2 cellular contexts compared by ENCODE assay signal in the genomic region with DNA sequence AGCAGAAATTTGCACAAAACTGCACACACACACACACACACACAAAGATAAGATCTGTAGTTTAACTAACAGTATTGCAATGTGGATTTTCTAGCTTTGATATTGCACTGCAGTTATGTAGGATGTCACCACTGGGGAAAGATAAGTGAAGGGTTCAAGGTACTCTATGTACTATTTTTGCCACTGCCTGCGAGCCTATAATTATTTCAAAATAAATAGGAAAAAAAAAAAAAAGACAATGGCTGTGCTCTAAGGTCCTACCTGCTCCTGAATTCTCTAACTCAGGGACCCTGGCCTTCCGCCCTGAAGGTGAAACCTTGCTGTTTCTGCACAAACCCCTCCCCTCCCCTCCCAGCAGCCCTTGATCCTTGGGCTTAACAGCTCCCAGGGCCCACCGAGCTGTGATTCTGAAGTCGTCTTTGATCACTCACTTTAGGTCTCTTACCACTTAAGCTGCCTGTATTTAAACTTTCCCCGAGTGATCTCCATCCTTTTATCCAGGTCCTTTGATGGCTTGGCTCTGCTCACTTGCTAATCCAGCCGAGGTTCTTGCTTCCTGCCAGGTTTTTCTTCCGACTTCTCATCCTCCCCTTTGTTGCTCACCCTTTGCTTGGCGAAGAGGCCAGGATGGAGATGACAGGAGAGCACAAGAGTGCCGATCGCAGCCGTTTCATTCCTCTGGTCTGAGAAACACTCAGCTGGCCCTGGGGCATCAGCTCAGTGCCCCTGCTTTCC.
TF ChIP-seq lines count a peak whose summit lies in the region.

No MANE protein-coding gene starts in this region.

TF ChIP-seq in GM23338, 12 proteins besides CTCF, POLR2A, EP300 and RAD21 (continued from another document):
- TF ChIP-seq ETS1 (IDR thresholded peaks at IDR 0.05) = no peak
- no peak for TF ChIP-seq REST (IDR thresholded peaks at IDR 0.05; ENCODE audit: unreplicated experiment)

TF ChIP-seq in HepG2, 621 proteins besides CTCF, POLR2A, EP300 and RAD21 (continued from another document and continues in another):
- TF ChIP-seq, protein P1, sequence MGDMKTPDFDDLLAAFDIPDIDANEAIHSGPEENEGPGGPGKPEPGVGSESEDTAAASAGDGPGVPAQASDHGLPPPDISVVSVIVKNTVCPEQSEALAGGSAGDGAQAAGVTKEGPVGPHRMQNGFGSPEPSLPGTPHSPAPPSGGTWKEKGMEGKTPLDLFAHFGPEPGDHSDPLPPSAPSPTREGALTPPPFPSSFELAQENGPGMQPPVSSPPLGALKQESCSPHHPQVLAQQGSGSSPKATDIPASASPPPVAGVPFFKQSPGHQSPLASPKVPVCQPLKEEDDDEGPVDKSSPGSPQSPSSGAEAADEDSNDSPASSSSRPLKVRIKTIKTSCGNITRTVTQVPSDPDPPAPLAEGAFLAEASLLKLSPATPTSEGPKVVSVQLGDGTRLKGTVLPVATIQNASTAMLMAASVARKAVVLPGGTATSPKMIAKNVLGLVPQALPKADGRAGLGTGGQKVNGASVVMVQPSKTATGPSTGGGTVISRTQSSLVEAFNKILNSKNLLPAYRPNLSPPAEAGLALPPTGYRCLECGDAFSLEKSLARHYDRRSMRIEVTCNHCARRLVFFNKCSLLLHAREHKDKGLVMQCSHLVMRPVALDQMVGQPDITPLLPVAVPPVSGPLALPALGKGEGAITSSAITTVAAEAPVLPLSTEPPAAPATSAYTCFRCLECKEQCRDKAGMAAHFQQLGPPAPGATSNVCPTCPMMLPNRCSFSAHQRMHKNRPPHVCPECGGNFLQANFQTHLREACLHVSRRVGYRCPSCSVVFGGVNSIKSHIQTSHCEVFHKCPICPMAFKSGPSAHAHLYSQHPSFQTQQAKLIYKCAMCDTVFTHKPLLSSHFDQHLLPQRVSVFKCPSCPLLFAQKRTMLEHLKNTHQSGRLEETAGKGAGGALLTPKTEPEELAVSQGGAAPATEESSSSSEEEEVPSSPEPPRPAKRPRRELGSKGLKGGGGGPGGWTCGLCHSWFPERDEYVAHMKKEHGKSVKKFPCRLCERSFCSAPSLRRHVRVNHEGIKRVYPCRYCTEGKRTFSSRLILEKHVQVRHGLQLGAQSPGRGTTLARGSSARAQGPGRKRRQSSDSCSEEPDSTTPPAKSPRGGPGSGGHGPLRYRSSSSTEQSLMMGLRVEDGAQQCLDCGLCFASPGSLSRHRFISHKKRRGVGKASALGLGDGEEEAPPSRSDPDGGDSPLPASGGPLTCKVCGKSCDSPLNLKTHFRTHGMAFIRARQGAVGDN (CRISPR knock-in tag; IDR thresholded peaks at IDR 0.05) = peak; percentile 25; the same call in 1 of the 2 replicates
- TF ChIP-seq, protein P2, sequence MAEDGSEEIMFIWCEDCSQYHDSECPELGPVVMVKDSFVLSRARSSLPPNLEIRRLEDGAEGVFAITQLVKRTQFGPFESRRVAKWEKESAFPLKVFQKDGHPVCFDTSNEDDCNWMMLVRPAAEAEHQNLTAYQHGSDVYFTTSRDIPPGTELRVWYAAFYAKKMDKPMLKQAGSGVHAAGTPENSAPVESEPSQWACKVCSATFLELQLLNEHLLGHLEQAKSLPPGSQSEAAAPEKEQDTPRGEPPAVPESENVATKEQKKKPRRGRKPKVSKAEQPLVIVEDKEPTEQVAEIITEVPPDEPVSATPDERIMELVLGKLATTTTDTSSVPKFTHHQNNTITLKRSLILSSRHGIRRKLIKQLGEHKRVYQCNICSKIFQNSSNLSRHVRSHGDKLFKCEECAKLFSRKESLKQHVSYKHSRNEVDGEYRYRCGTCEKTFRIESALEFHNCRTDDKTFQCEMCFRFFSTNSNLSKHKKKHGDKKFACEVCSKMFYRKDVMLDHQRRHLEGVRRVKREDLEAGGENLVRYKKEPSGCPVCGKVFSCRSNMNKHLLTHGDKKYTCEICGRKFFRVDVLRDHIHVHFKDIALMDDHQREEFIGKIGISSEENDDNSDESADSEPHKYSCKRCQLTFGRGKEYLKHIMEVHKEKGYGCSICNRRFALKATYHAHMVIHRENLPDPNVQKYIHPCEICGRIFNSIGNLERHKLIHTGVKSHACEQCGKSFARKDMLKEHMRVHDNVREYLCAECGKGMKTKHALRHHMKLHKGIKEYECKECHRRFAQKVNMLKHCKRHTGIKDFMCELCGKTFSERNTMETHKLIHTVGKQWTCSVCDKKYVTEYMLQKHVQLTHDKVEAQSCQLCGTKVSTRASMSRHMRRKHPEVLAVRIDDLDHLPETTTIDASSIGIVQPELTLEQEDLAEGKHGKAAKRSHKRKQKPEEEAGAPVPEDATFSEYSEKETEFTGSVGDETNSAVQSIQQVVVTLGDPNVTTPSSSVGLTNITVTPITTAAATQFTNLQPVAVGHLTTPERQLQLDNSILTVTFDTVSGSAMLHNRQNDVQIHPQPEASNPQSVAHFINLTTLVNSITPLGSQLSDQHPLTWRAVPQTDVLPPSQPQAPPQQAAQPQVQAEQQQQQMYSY (CRISPR knock-in tag; IDR thresholded peaks at IDR 0.05) = peak; percentile 89
- TF ChIP-seq, protein P3, sequence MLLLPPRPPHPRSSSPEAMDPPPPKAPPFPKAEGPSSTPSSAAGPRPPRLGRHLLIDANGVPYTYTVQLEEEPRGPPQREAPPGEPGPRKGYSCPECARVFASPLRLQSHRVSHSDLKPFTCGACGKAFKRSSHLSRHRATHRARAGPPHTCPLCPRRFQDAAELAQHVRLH (CRISPR knock-in tag; IDR thresholded peaks at IDR 0.05; ENCODE audit: borderline replicate concordance, low read depth) = 0 out of 2 replicates have a peak, but pooled peaks have one; percentile 43
- peak; percentile 46; the same call in 1 of the 2 replicates for TF ChIP-seq CREM (IDR thresholded peaks at IDR 0.05)
- no peak for TF ChIP-seq CREM (CRISPR knock-in tag; IDR thresholded peaks at IDR 0.05)
- peak; percentile 50; the same call in 1 of the 2 replicates for TF ChIP-seq KDM6A (CRISPR knock-in tag; IDR thresholded peaks at IDR 0.05; ENCODE audit: low read depth)
- no peak for TF ChIP-seq ZNF616 (CRISPR knock-in tag; IDR thresholded peaks at IDR 0.05; ENCODE audit: low read depth)
- peak; percentile 99 for TF ChIP-seq ZBTB43 (CRISPR knock-in tag; conservative IDR thresholded peaks at IDR 0.05)
- peak; percentile 69; the same call in 1 of the 2 replicates for TF ChIP-seq ZNF713 (CRISPR knock-in tag; IDR thresholded peaks at IDR 0.05)
- 0 out of 2 replicates have a peak, but pooled peaks have one; percentile 7 for TF ChIP-seq ZNF337 (CRISPR knock-in tag; IDR thresholded peaks at IDR 0.05; ENCODE audit: borderline replicate concordance, low read depth)
- peak; percentile 71 for TF ChIP-seq HNF4G (IDR thresholded peaks at IDR 0.05; ENCODE audit: borderline replicate concordance, low read depth, low read length)
- no peak for TF ChIP-seq HNF4G (CRISPR knock-in tag; IDR thresholded peaks at IDR 0.05; ENCODE audit: borderline replicate concordance, low read depth)
- TF ChIP-seq ZNF782 (CRISPR knock-in tag; IDR thresholded peaks at IDR 0.05; ENCODE audit: borderline replicate concordance) = no peak
- TF ChIP-seq, protein P4, sequence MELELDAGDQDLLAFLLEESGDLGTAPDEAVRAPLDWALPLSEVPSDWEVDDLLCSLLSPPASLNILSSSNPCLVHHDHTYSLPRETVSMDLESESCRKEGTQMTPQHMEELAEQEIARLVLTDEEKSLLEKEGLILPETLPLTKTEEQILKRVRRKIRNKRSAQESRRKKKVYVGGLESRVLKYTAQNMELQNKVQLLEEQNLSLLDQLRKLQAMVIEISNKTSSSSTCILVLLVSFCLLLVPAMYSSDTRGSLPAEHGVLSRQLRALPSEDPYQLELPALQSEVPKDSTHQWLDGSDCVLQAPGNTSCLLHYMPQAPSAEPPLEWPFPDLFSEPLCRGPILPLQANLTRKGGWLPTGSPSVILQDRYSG (CRISPR knock-in tag; IDR thresholded peaks at IDR 0.05) = no peak
- TF ChIP-seq NCOA2 (CRISPR knock-in tag; IDR thresholded peaks at IDR 0.05) = peak; percentile 67; the same call in 1 of the 2 replicates
- peak; percentile 48; the same call in 1 of the 2 replicates for TF ChIP-seq SOX5 (CRISPR knock-in tag; IDR thresholded peaks at IDR 0.05; ENCODE audit: borderline replicate concordance)
- peak; percentile 61 for TF ChIP-seq CEBPG (CRISPR knock-in tag; IDR thresholded peaks at IDR 0.05)
- TF ChIP-seq NR1H2 (CRISPR knock-in tag; IDR thresholded peaks at IDR 0.05; ENCODE audit: borderline replicate concordance, low read depth) = no peak
- TF ChIP-seq TP53 (CRISPR knock-in tag; conservative IDR thresholded peaks at IDR 0.05) = 0 out of 2 replicates have a peak, but pooled peaks have one; percentile 29
- no peak for TF ChIP-seq IRF1 (CRISPR knock-in tag; IDR thresholded peaks at IDR 0.05; ENCODE audit: low read depth)
- TF ChIP-seq SOX13 (IDR thresholded peaks at IDR 0.05) = 0 out of 2 replicates have a peak, but pooled peaks have one; percentile 28
- TF ChIP-seq SOX13 (CRISPR knock-in tag; conservative IDR thresholded peaks at IDR 0.05 in 1 of 2, IDR thresholded peaks at IDR 0.05 in 1 of 2) = peak in 1 of 2 experiments; percentile 77; a peak in 2 of 4 replicates
- peak; percentile 83 for TF ChIP-seq SALL1 (CRISPR knock-in tag; IDR thresholded peaks at IDR 0.05)
- TF ChIP-seq MED1 (CRISPR knock-in tag; IDR thresholded peaks at IDR 0.05) = peak; percentile 85
- TF ChIP-seq SIN3B (IDR thresholded peaks at IDR 0.05; ENCODE audit: low read length) = no peak
- no peak for TF ChIP-seq PTBP1 (IDR thresholded peaks at IDR 0.05; ENCODE audit: low read depth, low read length, poor library complexity, severe bottlenecking)
- TF ChIP-seq SNAPC2 (CRISPR knock-in tag; IDR thresholded peaks at IDR 0.05) = peak; percentile 36; the same call in 1 of the 2 replicates
- TF ChIP-seq, protein P5, sequence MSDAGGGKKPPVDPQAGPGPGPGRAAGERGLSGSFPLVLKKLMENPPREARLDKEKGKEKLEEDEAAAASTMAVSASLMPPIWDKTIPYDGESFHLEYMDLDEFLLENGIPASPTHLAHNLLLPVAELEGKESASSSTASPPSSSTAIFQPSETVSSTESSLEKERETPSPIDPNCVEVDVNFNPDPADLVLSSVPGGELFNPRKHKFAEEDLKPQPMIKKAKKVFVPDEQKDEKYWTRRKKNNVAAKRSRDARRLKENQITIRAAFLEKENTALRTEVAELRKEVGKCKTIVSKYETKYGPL (CRISPR knock-in tag; IDR thresholded peaks at IDR 0.05) = 0 out of 2 replicates have a peak, but pooled peaks have one; percentile 22
- TF ChIP-seq ZNF34 (CRISPR knock-in tag; IDR thresholded peaks at IDR 0.05; ENCODE audit: borderline replicate concordance) = no peak
- 0 out of 2 replicates have a peak, but pooled peaks have one; percentile 72 for TF ChIP-seq ZNF550 (CRISPR knock-in tag; IDR thresholded peaks at IDR 0.05; ENCODE audit: borderline replicate concordance)
- TF ChIP-seq ATF7 (IDR thresholded peaks at IDR 0.05) = no peak
- no peak for TF ChIP-seq ATF7 (CRISPR knock-in tag; IDR thresholded peaks at IDR 0.05)
- peak; percentile 64; the same call in 1 of the 2 replicates for TF ChIP-seq NCOR1 (IDR thresholded peaks at IDR 0.05; ENCODE audit: borderline replicate concordance, low read length)
- no peak for TF ChIP-seq SP1 (IDR thresholded peaks at IDR 0.05)
- TF ChIP-seq SP1 (CRISPR knock-in tag; IDR thresholded peaks at IDR 0.05) = no peak
- 0 out of 2 replicates have a peak, but pooled peaks have one; percentile 25 for TF ChIP-seq ZNF572 (CRISPR knock-in tag; IDR thresholded peaks at IDR 0.05)
- 0 out of 2 replicates have a peak, but pooled peaks have one; percentile 18 for TF ChIP-seq AHDC1 (CRISPR knock-in tag; IDR thresholded peaks at IDR 0.05; ENCODE audit: borderline replicate concordance)
